Comparison of ENCODE assay signal across 11 cellular contexts in genomic region chr2:161384864-161385263, GRCh38. TPM values are rescaled to one million over a fixed set of nuclear protein-coding genes. Genes with fewer than 3 reads are reported as not detected.
DNase-seq lines count a peak whose midpoint lies in the region; ATAC-seq and TF ChIP-seq lines count a peak whose summit lies in the region.
"Had no signal": no experiment of that assay in that cellular context is flagged by ENCODE, and none has a peak within 500 bp of the region (broad histone marks: within the 10 kb centered on the region; RNA-seq: fewer than 3 reads in every experiment).

No MANE protein-coding gene starts in this region.

- peaks cover 0 to 7% (median 0%) of the 10 kb centered on the region in 4 donors for H3K36me3 ChIP-seq in sigmoid colon

- no peak for TF ChIP-seq CTCF in sigmoid colon (IDR thresholded peaks at IDR 0.05)

- H3K27ac Mint-ChIP-seq in activated naive CD4-positive, alpha-beta T cell treated with anti-CD3 and anti-CD28 coated beads, Interleukin-2, amount 50 U/mL, for 72 hours, result no peak overlapping the region
- H3K27ac Mint-ChIP-seq: naive B cell had no signal

- H3K4me1 ChIP-seq in sigmoid colon, result no peaks in the 10 kb centered on the region

- DNase-seq in activated naive CD4-positive, alpha-beta T cell treated with anti-CD3 and anti-CD28 coated beads, Interleukin-2, amount 50 U/mL, for 72 hours (ENCODE audit: low spot score in 2 of 2), result peak in 1 of 2 donors; percentile 6
- no peak for DNase-seq in NCI-H2029 treated with DMSO at 0.1 percent for 48 hours (lab: John Stamatoyannopoulos, UW)
- no peak for DNase-seq in AG20443 (ENCODE audit: low spot score)
- no peak for DNase-seq in anterior cingulate cortex (lab: John Stamatoyannopoulos, UW)
- DNase-seq in sigmoid colon, result no peak
- DNase-seq: naive B cell, NCI-H1048 had no signal

- H3K4me3 ChIP-seq in sigmoid colon, result no peak overlapping the region

- H3K27me3 ChIP-seq in sigmoid colon, result no peaks in the 10 kb centered on the region

- H3K27ac ChIP-seq in sigmoid colon, result no peak overlapping the region

- intact Hi-C loops in sigmoid colon (cut with DNase I), result no loop called here

- H3K9me3 Mint-ChIP-seq in activated naive CD4-positive, alpha-beta T cell treated with anti-CD3 and anti-CD28 coated beads, Interleukin-2, amount 50 U/mL, for 72 hours, result no peaks in the 10 kb centered on the region
- H3K9me3 Mint-ChIP-seq: naive B cell had no signal

- no peak for TF ChIP-seq POLR2A in sigmoid colon (IDR thresholded peaks at IDR 0.05)

- H3K9me3 ChIP-seq in sigmoid colon, result no peaks in the 10 kb centered on the region

- ATAC-seq in GM18868 (IDR thresholded peaks at IDR 0.05; ENCODE audit: unreplicated experiment) (peak; percentile 75), GM21447 (IDR thresholded peaks at IDR 0.05; ENCODE audit: unreplicated experiment) (peak; percentile 79), HG03159 (IDR thresholded peaks at IDR 0.05; ENCODE audit: unreplicated experiment) (peak; percentile 78)
- ATAC-seq in activated naive CD4-positive, alpha-beta T cell treated with anti-CD3 and anti-CD28 coated beads, Interleukin-2, amount 50 U/mL, for 72 hours, result peak; percentile 61 to 96

- no peak for TF ChIP-seq EP300 in sigmoid colon (IDR thresholded peaks at IDR 0.05)

- peaks cover 0 to under 1% of the 10 kb centered on the region in 2 donors for H3K36me3 Mint-ChIP-seq in activated naive CD4-positive, alpha-beta T cell treated with anti-CD3 and anti-CD28 coated beads, Interleukin-2, amount 50 U/mL, for 72 hours
- H3K36me3 Mint-ChIP-seq: naive B cell had no signal

RNA-seq across cellular contexts. Expression of gene TBR1, which starts 31.2 kb away (rescaled TPM):
- total RNA-seq in activated naive CD4-positive, alpha-beta T cell treated with anti-CD3 and anti-CD28 coated beads, Interleukin-2, amount 50 U/mL, for 72 hours, result under 1 TPM; 0.04 to 0.14 TPM
- not detected for total RNA-seq in sigmoid colon
- polyA plus RNA-seq in sigmoid colon, result not detected
- total RNA-seq: fibroblast of villous mesenchyme had no signal
